Comparison of ENCODE assay signal across 15 cellular contexts in the genomic region with DNA sequence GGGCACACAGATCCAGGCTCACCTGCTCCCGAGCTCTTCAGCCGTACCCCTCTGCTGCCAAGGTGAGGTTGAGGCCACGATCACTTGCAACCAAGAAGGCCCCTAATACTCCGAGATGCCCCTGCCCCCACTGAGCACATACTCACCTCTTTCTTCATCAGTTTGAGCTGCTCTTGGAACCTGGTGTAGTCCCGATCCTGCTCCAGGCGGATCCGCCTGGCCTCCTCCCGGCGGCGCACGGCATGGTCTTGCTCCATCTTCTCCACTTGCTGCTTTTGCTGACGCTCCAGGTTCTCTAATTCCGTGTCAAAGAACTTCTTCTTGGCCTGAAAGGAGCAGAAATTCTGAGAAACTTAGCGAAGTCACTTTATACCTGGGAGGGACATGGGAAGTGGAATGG.
DNase-seq lines count a peak whose midpoint lies in the region; ATAC-seq and TF ChIP-seq lines count a peak whose summit lies in the region.
"Had no signal": no experiment of that assay in that cellular context is flagged by ENCODE, and none has a peak within 500 bp of the region (broad histone marks: within the 10 kb centered on the region; RNA-seq: fewer than 3 reads in every experiment).

No MANE protein-coding gene starts in this region.

- intact Hi-C loops in activated CD8-positive, alpha-beta T cell treated with anti-CD3 and anti-CD28 coated beads for 36 hours (cut with micrococcal nuclease), result no loop called here
- intact Hi-C loops in CD8-positive, alpha-beta T cell (cut with DNase I, micrococcal nuclease), result no loop called here
- intact Hi-C loops in uterus (cut with DNase I; ENCODE audit: low total_unique reads), result no loop called here

- no peak for TF ChIP-seq POLR2A in uterus (IDR thresholded peaks at IDR 0.05)

- CTCF ChIA-PET in activated CD8-positive, alpha-beta T cell treated with anti-CD3 and anti-CD28 coated beads, Interleukin-2, amount 10 ng/mL, durations not matched to agents 7 days and 5 days (lab: Charles Lee), result interaction anchor here (1.2 to 1.4 kb wide), 2 partner anchors 10 to 597 kb away, joined by 3 read pairs; no protein-coding TSS in a partner anchor
- CTCF ChIA-PET in activated CD8-positive, alpha-beta T cell treated with anti-CD3 and anti-CD28 coated beads for 36 hours (lab: Charles Lee), result interaction anchor here (1.1 to 2.1 kb wide), 3 partner anchors 11 to 106 kb away, joined by 3 to 6 read pairs (median 5); a partner anchor contains a TSS
- CTCF ChIA-PET in CD8-positive, alpha-beta T cell (lab: Charles Lee), result interaction anchor here (0.7 to 1.8 kb wide), 4 partner anchors 22 to 170 kb away, joined by 3 to 6 read pairs (median 3); no protein-coding TSS in a partner anchor

- no peak overlapping the region for H2BK5ac ChIP-seq in trophoblast cell (ENCODE audit: low read depth, low read length, poor library complexity)

- H2BK12ac ChIP-seq in trophoblast cell (ENCODE audit: low read length), result no peak overlapping the region

- peaks cover 2% of the 10 kb centered on the region for H3K79me2 ChIP-seq in trophoblast cell (ENCODE audit: control insufficient read depth, insufficient read depth, low read length, poor library complexity)

- H3K27ac Mint-ChIP-seq in activated CD8-positive, alpha-beta T cell treated with anti-CD3 and anti-CD28 coated beads, Interleukin-2, amount 10 ng/mL, durations not matched to agents 7 days and 5 days, result peak overlapping the region; percentile 69
- no peak overlapping the region for H3K27ac Mint-ChIP-seq in activated CD8-positive, alpha-beta T cell treated with anti-CD3 and anti-CD28 coated beads for 36 hours
- peak overlapping the region; percentile 60 for H3K27ac Mint-ChIP-seq in CD8-positive, alpha-beta T cell
- H3K27ac Mint-ChIP-seq: GM23338 had no signal

- no peak overlapping the region for H3K14ac ChIP-seq in trophoblast cell (ENCODE audit: low read length)

- no peak overlapping the region for H3K18ac ChIP-seq in trophoblast cell (ENCODE audit: low read length)

- no peak overlapping the region for H2BK120ac ChIP-seq in trophoblast cell (ENCODE audit: insufficient read depth, low read length, poor library complexity)

- peaks cover 8% of the 10 kb centered on the region for H3K4me1 ChIP-seq in CD8-positive, alpha-beta T cell (ENCODE audit: insufficient read depth, low read length)
- H3K4me1 ChIP-seq in trophoblast cell (ENCODE audit: control insufficient read depth in 1 of 2, insufficient read depth in 2 of 2, low read length in 2 of 2) (peaks cover 19 to 22% of the 10 kb centered on the region in 2 experiments), uterus (no peaks in the 10 kb centered on the region)

- no peak overlapping the region for H3K4me2 ChIP-seq in trophoblast cell (ENCODE audit: low read length)
- H3K4me2 ChIP-seq: GM23338 had no signal

- H2AK5ac ChIP-seq in trophoblast cell (ENCODE audit: low read length), result no peak overlapping the region

- H3K36me3 Mint-ChIP-seq in activated CD8-positive, alpha-beta T cell treated with anti-CD3 and anti-CD28 coated beads, Interleukin-2, amount 10 ng/mL, durations not matched to agents 7 days and 5 days (ENCODE audit: low read depth), result peaks cover 67% of the 10 kb centered on the region
- H3K36me3 Mint-ChIP-seq in activated CD8-positive, alpha-beta T cell treated with anti-CD3 and anti-CD28 coated beads for 36 hours (ENCODE audit: low read depth), result peaks cover 49% of the 10 kb centered on the region
- peaks cover 64% of the 10 kb centered on the region for H3K36me3 Mint-ChIP-seq in CD8-positive, alpha-beta T cell

- no peaks in the 10 kb centered on the region for H3K9me3 ChIP-seq in CD8-positive, alpha-beta T cell (ENCODE audit: low read length)
- H3K9me3 ChIP-seq in trophoblast cell (ENCODE audit: insufficient read depth, low read depth, low read length) (no peaks in the 10 kb centered on the region), uterus (no peaks in the 10 kb centered on the region)

- no peaks in the 10 kb centered on the region for H3K9me3 Mint-ChIP-seq in activated CD8-positive, alpha-beta T cell treated with anti-CD3 and anti-CD28 coated beads, Interleukin-2, amount 10 ng/mL, durations not matched to agents 7 days and 5 days (ENCODE audit: insufficient read depth)
- H3K9me3 Mint-ChIP-seq in activated CD8-positive, alpha-beta T cell treated with anti-CD3 and anti-CD28 coated beads for 36 hours, result no peaks in the 10 kb centered on the region
- H3K9me3 Mint-ChIP-seq in CD8-positive, alpha-beta T cell, result no peaks in the 10 kb centered on the region
- H3K9me3 Mint-ChIP-seq: GM23338 had no signal

- no peak overlapping the region for H3K27ac ChIP-seq in CD8-positive, alpha-beta T cell (ENCODE audit: low read depth, low read length)
- H3K27ac ChIP-seq in coronary artery (no peak overlapping the region), trophoblast cell (ENCODE audit: low read depth, low read length) (no peak overlapping the region), uterus (no peak overlapping the region)
- H3K27ac ChIP-seq: C4-2B had no signal

- H3K4me3 Mint-ChIP-seq in activated CD8-positive, alpha-beta T cell treated with anti-CD3 and anti-CD28 coated beads, Interleukin-2, amount 10 ng/mL, durations not matched to agents 7 days and 5 days, result no peak overlapping the region
- no peak overlapping the region for H3K4me3 Mint-ChIP-seq in activated CD8-positive, alpha-beta T cell treated with anti-CD3 and anti-CD28 coated beads for 36 hours
- H3K4me3 Mint-ChIP-seq in CD8-positive, alpha-beta T cell, result no peak overlapping the region
- H3K4me3 Mint-ChIP-seq: GM23338 had no signal

- H3K4me3 ChIP-seq in CD8-positive, alpha-beta T cell (ENCODE audit: low read depth, low read length), result no peak overlapping the region
- H3K4me3 ChIP-seq in coronary artery (no peak overlapping the region), trophoblast cell (ENCODE audit: low read depth, low read length) (no peak overlapping the region), uterus (no peak overlapping the region)
- H3K4me3 ChIP-seq: GM23338 had no signal

- DNase-seq in activated CD8-positive, alpha-beta T cell treated with anti-CD3 and anti-CD28 coated beads, Interleukin-2, amount 10 ng/mL, durations not matched to agents 7 days and 5 days, result no peak
- no peak for DNase-seq in activated CD8-positive, alpha-beta T cell treated with anti-CD3 and anti-CD28 coated beads for 36 hours
- no peak for DNase-seq in CD8-positive, alpha-beta T cell
- peak; percentile 36 for DNase-seq in coronary artery (ENCODE audit: low spot score)
- DNase-seq in trophoblast cell, result no peak
- no peak for DNase-seq in uterus
- no peak for DNase-seq in globus pallidus (ENCODE audit: low spot score)
- DNase-seq in DMS53 treated with DMSO at 0.1 percent for 48 hours (lab: John Stamatoyannopoulos, UW; ENCODE audit: unreplicated experiment), result no peak
- DNase-seq: DMS79 treated with DMSO at 0.1 percent for 48 hours, IMR-90, NCI-H2029 treated with DMSO at 0.1 percent for 48 hours, NCI-H510A treated with DMSO at 0.1 percent for 48 hours had no signal

- no peak overlapping the region for H3K9ac ChIP-seq in trophoblast cell (ENCODE audit: low read length)

- peaks cover 14% of the 10 kb centered on the region for H3K79me1 ChIP-seq in trophoblast cell (ENCODE audit: low read length)

- H4K91ac ChIP-seq in trophoblast cell (ENCODE audit: low read depth, low read length), result no peak overlapping the region

- H4K12ac ChIP-seq in trophoblast cell (ENCODE audit: low read depth, low read length), result peak overlapping the region; percentile 20

- H3K23ac ChIP-seq in trophoblast cell (ENCODE audit: low read length), result no peak overlapping the region

- ATAC-seq in activated CD8-positive, alpha-beta T cell treated with anti-CD3 and anti-CD28 coated beads, Interleukin-2, amount 10 ng/mL, durations not matched to agents 7 days and 5 days, result no peak
- no peak for ATAC-seq in activated CD8-positive, alpha-beta T cell treated with anti-CD3 and anti-CD28 coated beads for 36 hours
- ATAC-seq in CD8-positive, alpha-beta T cell, result no peak
- ATAC-seq: GM23338, Panc1 had no signal

- TF ChIP-seq CTCF in activated CD8-positive, alpha-beta T cell treated with anti-CD3 and anti-CD28 coated beads for 36 hours (IDR thresholded peaks at IDR 0.05), result no peak
- TF ChIP-seq CTCF in CD8-positive, alpha-beta T cell (IDR thresholded peaks at IDR 0.05), result no peak
- no peak for TF ChIP-seq CTCF in coronary artery (IDR thresholded peaks at IDR 0.05)
- no peak for TF ChIP-seq CTCF in uterus (IDR thresholded peaks at IDR 0.05)

- no peaks in the 10 kb centered on the region for H3K27me3 Mint-ChIP-seq in activated CD8-positive, alpha-beta T cell treated with anti-CD3 and anti-CD28 coated beads, Interleukin-2, amount 10 ng/mL, durations not matched to agents 7 days and 5 days (ENCODE audit: low read depth)
- H3K27me3 Mint-ChIP-seq in activated CD8-positive, alpha-beta T cell treated with anti-CD3 and anti-CD28 coated beads for 36 hours, result no peaks in the 10 kb centered on the region
- no peaks in the 10 kb centered on the region for H3K27me3 Mint-ChIP-seq in CD8-positive, alpha-beta T cell (ENCODE audit: low read depth)

- H3K36me3 ChIP-seq in CD8-positive, alpha-beta T cell (ENCODE audit: insufficient read depth, low read length), result peaks cover 34% of the 10 kb centered on the region
- H3K36me3 ChIP-seq in trophoblast cell (ENCODE audit: control insufficient read depth in 1 of 2, insufficient read depth in 2 of 2, low read length in 2 of 2), result peaks cover 23 to 25% of the 10 kb centered on the region in 2 experiments
- no peaks in the 10 kb centered on the region for H3K36me3 ChIP-seq in uterus

- H3K4me1 Mint-ChIP-seq in activated CD8-positive, alpha-beta T cell treated with anti-CD3 and anti-CD28 coated beads, Interleukin-2, amount 10 ng/mL, durations not matched to agents 7 days and 5 days (ENCODE audit: low read depth), result peaks cover 38% of the 10 kb centered on the region
- peaks cover 26% of the 10 kb centered on the region for H3K4me1 Mint-ChIP-seq in activated CD8-positive, alpha-beta T cell treated with anti-CD3 and anti-CD28 coated beads for 36 hours (ENCODE audit: low read depth)
- H3K4me1 Mint-ChIP-seq in CD8-positive, alpha-beta T cell (ENCODE audit: low read depth), result peaks cover 18% of the 10 kb centered on the region

- H2AFZ ChIP-seq in trophoblast cell (ENCODE audit: insufficient read depth, low read length, poor library complexity), result no peak overlapping the region
- H2AFZ ChIP-seq: GM23338 had no signal

- WGBS in trophoblast cell (ENCODE audit: extremely low coverage, insufficient coverage, insufficient read length), result no CpG with 5 or more reads among the region's 14 CpGs

- no peaks in the 10 kb centered on the region for H3K27me3 ChIP-seq in CD8-positive, alpha-beta T cell (ENCODE audit: insufficient read depth, low read length)
- H3K27me3 ChIP-seq in trophoblast cell (ENCODE audit: insufficient read depth, low read length), result no peaks in the 10 kb centered on the region
- no peaks in the 10 kb centered on the region for H3K27me3 ChIP-seq in uterus

- POLR2A ChIA-PET in activated CD8-positive, alpha-beta T cell treated with anti-CD3 and anti-CD28 coated beads, Interleukin-2, amount 10 ng/mL, durations not matched to agents 7 days and 5 days (lab: Charles Lee), result interaction anchor here (1.2 kb wide), 1 partner anchor 9 kb away, joined by 6 read pairs; no protein-coding TSS in a partner anchor
- POLR2A ChIA-PET in activated CD8-positive, alpha-beta T cell treated with anti-CD3 and anti-CD28 coated beads for 36 hours (lab: Charles Lee), result interaction anchor here (1.0 kb wide), 1 partner anchor 10 kb away, joined by 4 read pairs; no protein-coding TSS in a partner anchor
- POLR2A ChIA-PET in CD8-positive, alpha-beta T cell (lab: Charles Lee), result no interaction called here

- H4K8ac ChIP-seq in trophoblast cell (ENCODE audit: low read depth, low read length), result no peak overlapping the region

- no peak overlapping the region for H3K4ac ChIP-seq in trophoblast cell (ENCODE audit: low read depth, low read length)
